Comparison of ENCODE assay signal across 8 cellular contexts in the genomic region with DNA sequence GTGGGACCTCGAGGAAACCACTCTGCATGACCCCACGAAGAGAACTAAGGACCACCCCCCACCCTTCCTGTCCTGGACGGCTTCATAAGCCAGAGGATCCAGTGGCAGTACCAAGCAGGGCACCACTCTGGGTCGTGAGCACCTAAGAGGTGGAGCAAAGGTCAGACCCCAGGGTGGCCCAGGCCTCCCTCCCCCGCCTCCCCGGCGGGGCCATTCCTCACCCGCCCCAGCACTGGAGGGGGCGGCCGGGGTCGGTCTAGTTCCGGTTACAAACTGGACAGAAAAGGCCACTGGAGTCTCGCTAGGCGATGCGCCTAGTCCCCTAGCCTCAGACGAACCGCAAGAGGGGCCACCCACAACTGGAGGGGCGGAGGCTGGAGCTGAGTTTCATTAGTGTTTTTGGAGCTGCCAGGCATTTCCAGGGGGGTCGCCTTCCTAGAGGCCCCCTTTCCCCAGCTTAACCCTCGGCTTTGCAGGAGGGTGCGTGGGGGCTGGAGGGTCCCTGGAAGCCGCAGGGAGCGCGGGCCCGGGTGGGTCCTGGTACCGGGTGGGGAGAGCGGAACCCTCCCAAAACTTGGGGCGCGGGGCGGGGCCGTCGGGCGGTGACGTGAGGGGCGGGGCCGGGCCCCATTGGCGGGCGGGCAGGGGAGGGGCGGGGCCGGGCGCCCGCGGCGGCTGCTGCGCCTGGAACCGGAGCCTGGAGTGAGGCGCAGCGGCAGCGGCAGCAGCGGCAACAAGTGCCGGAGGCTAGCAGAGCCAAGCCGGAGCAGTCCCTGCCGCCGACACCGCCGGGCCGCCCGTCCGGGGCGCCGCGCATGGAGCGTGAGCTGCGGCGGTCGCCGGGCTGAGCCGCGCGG.
DNase-seq lines count a peak whose midpoint lies in the region; ATAC-seq and TF ChIP-seq lines count a peak whose summit lies in the region.

A gene with protein sequence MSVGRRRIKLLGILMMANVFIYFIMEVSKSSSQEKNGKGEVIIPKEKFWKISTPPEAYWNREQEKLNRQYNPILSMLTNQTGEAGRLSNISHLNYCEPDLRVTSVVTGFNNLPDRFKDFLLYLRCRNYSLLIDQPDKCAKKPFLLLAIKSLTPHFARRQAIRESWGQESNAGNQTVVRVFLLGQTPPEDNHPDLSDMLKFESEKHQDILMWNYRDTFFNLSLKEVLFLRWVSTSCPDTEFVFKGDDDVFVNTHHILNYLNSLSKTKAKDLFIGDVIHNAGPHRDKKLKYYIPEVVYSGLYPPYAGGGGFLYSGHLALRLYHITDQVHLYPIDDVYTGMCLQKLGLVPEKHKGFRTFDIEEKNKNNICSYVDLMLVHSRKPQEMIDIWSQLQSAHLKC (plus strand): TSS at position 695 of the 857 bp plus-strand sequence. CDS start 26,106 bp downstream, outside the sequence.

- no peak for TF ChIP-seq CTCF in choroid plexus epithelial cell (conservative IDR thresholded peaks at IDR 0.05; ENCODE audit: low read depth, low read length)

- peak; percentile 56 for ATAC-seq in HG02852 (IDR thresholded peaks at IDR 0.05; ENCODE audit: unreplicated experiment)

- DNase-seq in NCI-H2081 (lab: John Stamatoyannopoulos, UW) (peak; percentile 62 to 78), NCI-H2081 treated with DMSO at 0.1 percent for 48 hours (lab: John Stamatoyannopoulos, UW) (no peak), NCI-H226 (peak; percentile 59), choroid plexus epithelial cell (ENCODE audit: low read depth) (peak; percentile 73), kidney glomerular epithelial cell (lab: John Stamatoyannopoulos, UW) (peak; percentile 77)
- DNase-seq in activated CD4-positive, alpha-beta T cell treated with anti-CD3 and anti-CD28 coated beads for 4 hours, result peak; percentile 79 to 83
- peak; percentile 57 to 79 for DNase-seq in stimulated activated CD4-positive, alpha-beta T cell treated with anti-CD3 and anti-CD28 coated beads, Interleukin-1b, Interleukin-23, amount 100 ng/mL, for 1 hour (ENCODE audit: low read depth in 2 of 2)

- peak within 1 kb of the TSS; percentile 89 for H3K4me3 ChIP-seq in choroid plexus epithelial cell (ENCODE audit: low read depth, low read length)
